Comparison of ENCODE assay signal across 8 cellular contexts in genomic region chr15:67133738-67134576, GRCh38.
DNase-seq lines count a peak whose midpoint lies in the region; ATAC-seq, FAIRE-seq and TF ChIP-seq lines count a peak whose summit lies in the region.

No MANE protein-coding gene starts in this region.

- peaks cover 99% of the 10 kb centered on the region for H3K79me2 ChIP-seq in astrocyte (ENCODE audit: insufficient read depth, low read length)

- H3K27ac ChIP-seq in astrocyte (ENCODE audit: low read depth, low read length), result peak overlapping the region; percentile 78

- peak overlapping the region; percentile 70 for H3K4me2 ChIP-seq in astrocyte (ENCODE audit: low read length)

- peaks cover 25% of the 10 kb centered on the region for H4K20me1 ChIP-seq in astrocyte (ENCODE audit: insufficient read depth, low read length)

- peak; percentile 85 for DNase-seq in Daoy (ENCODE audit: low read depth)
- DNase-seq in astrocyte (ENCODE audit: low read depth), result peak; percentile 82
- DNase-seq in left lobe of liver (ENCODE audit: low spot score), result no peak
- DNase-seq in stimulated activated CD8-positive, alpha-beta memory T cell treated with anti-CD3 and anti-CD28 coated beads, Interleukin-12 subunit alpha, Interleukin-12 subunit beta, amount 100 ng/mL, for 1 hour (ENCODE audit: low read depth), result peak; percentile 52
- no peak for DNase-seq in AG08396 (ENCODE audit: low spot score)
- no peak for DNase-seq in NCI-H187 (lab: John Stamatoyannopoulos, UW)

- peaks cover 78% of the 10 kb centered on the region for H3K4me1 Mint-ChIP-seq in astrocyte (ENCODE audit: low read depth, unreplicated experiment)

- H3K27me3 ChIP-seq in astrocyte (ENCODE audit: insufficient read depth, low read length), result no peaks in the 10 kb centered on the region

- ATAC-seq in HG02571 (IDR thresholded peaks at IDR 0.05; ENCODE audit: unreplicated experiment) (peak; percentile 71), SK-N-SH treated with all-trans-retinoic acid at 6 μM for 48 hours (peak; percentile 19), left lobe of liver (peak; percentile 22)

- peaks cover 51% of the 10 kb centered on the region for H3K4me1 ChIP-seq in astrocyte (ENCODE audit: insufficient read depth, low read length)

- no peaks in the 10 kb centered on the region for H3K9me3 Mint-ChIP-seq in astrocyte (ENCODE audit: unreplicated experiment)

- H3K27ac Mint-ChIP-seq in astrocyte (ENCODE audit: unreplicated experiment), result peak overlapping the region; percentile 22

- no peak overlapping the region for H3K4me3 Mint-ChIP-seq in astrocyte (ENCODE audit: unreplicated experiment)

- H3K36me3 Mint-ChIP-seq in astrocyte (ENCODE audit: low read depth, unreplicated experiment), result peaks cover 10% of the 10 kb centered on the region

- H3K4me3 ChIP-seq in astrocyte (ENCODE audit: insufficient read depth, low read depth, low read length), result no peak overlapping the region

- no peak overlapping the region for H2AFZ ChIP-seq in astrocyte (ENCODE audit: low read depth, low read length)

- TF ChIP-seq CTCF in astrocyte (IDR thresholded peaks at IDR 0.05; ENCODE audit: insufficient read depth, low read depth, low read length), result no peak

- FAIRE-seq in astrocyte (lab: Jason Lieb, UNC), result no peak

- H3K9me3 ChIP-seq in astrocyte (ENCODE audit: insufficient read depth, low read depth, low read length), result no peaks in the 10 kb centered on the region

- no peaks in the 10 kb centered on the region for H3K27me3 Mint-ChIP-seq in astrocyte (ENCODE audit: low read depth, unreplicated experiment)

- H3K36me3 ChIP-seq in astrocyte (ENCODE audit: insufficient read depth, low read length), result no peaks in the 10 kb centered on the region

- peak overlapping the region; percentile 76 for H3K9ac ChIP-seq in astrocyte (ENCODE audit: low read length)

TF ChIP-seq in SK-N-SH treated with all-trans-retinoic acid at 6 μM for 48 hours, 23 proteins besides CTCF, POLR2A, EP300 and RAD21:
- TF ChIP-seq TSHZ2 (CRISPR knock-in tag; IDR thresholded peaks at IDR 0.05), result no peak
- TF ChIP-seq ARNTL (CRISPR knock-in tag; IDR thresholded peaks at IDR 0.05; ENCODE audit: borderline replicate concordance, low read depth), result no peak
- no peak for TF ChIP-seq ZFP30 (CRISPR knock-in tag; IDR thresholded peaks at IDR 0.05)
- no peak for TF ChIP-seq CSDC2 (CRISPR knock-in tag; IDR thresholded peaks at IDR 0.05)
- no peak for TF ChIP-seq POU6F1 (CRISPR knock-in tag; IDR thresholded peaks at IDR 0.05; ENCODE audit: borderline replicate concordance, low read depth)
- TF ChIP-seq ZC3H10 (CRISPR knock-in tag; IDR thresholded peaks at IDR 0.05), result no peak
- no peak for TF ChIP-seq ZNF565 (CRISPR knock-in tag; conservative IDR thresholded peaks at IDR 0.05; ENCODE audit: low read depth)
- TF ChIP-seq CSRNP3 (CRISPR knock-in tag; IDR thresholded peaks at IDR 0.05), result no peak
- no peak for TF ChIP-seq BACH2 (CRISPR knock-in tag; IDR thresholded peaks at IDR 0.05; ENCODE audit: borderline replicate concordance)
- no peak for TF ChIP-seq TCF4 (CRISPR knock-in tag; IDR thresholded peaks at IDR 0.05; ENCODE audit: borderline replicate concordance)

Comparison
In these comparisons a context has a peak if more than half of its experiments do, and no peak if none do; other contexts are left out.
1. DNase-seq: peak in Daoy (single experiment), astrocyte (single experiment) and stimulated activated CD8-positive, alpha-beta memory T cell treated with anti-CD3 and anti-CD28 coated beads, Interleukin-12 subunit alpha, Interleukin-12 subunit beta, amount 100 ng/mL, for 1 hour (single experiment); none in left lobe of liver (single experiment), AG08396 (single experiment) and NCI-H187 (0 of 2).
2. ATAC-seq: peak in every context shown above with its lines; median percentile 71 in HG02571; 22 in left lobe of liver; 19 in SK-N-SH treated with all-trans-retinoic acid at 6 μM for 48 hours.